ENCODE assay signal across 1 cellular context in the genomic region with DNA sequence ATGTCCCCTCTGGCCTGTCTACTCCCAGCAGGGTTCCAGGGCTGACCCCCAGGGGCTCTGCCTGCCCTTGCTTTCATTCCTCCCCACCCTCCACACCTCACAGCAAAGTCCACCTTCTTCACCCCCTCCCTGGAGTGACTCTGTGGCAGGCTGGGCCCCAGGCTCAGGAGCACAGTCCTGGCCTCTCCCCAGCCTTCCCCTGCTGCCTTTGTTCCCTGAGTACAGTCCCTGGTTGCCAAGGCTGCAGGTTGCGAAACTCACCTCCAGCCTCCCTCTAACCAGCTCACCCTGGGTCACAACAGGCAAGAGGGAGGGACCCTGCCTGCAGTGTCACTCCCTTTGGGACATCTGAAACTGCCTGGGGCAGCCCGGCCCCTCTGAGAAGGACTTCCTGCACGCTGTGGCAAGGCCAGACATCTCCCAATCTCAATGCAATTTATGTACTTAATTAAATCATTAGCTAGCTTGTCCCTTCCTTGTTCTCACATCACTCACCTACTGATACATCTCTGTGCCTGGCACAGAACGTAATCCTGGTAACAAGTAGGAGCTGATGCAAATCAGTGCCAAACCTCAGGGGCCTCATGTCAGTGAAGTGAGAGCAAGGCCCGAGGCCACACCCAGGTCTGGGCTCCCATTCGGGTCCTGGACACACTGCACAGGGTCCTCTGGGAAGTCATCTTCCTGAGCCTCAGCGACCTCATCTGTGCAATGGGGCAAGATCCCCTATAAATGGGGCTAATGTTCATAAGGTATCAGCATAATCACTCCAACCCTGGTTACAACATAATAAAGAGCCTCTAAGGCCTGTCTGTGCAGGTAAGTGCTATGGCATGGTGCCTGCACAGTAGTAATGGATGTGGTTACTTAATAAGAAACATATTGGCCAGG.
A peak's percentile ranks its signal among the peaks of the same experiment; 100 is the strongest.
TF ChIP-seq lines count a peak whose summit lies in the region.

No MANE protein-coding gene starts in this region.

TF ChIP-seq in K562, 482 proteins besides CTCF, POLR2A, EP300 and RAD21 (continued from another document):
- TF ChIP-seq TFE3 (CRISPR knock-in tag; IDR thresholded peaks at IDR 0.05) (no peak), CEBPB (tag; IDR thresholded peaks at IDR 0.05) (peak; percentile 97), CEBPG (CRISPR knock-in tag; IDR thresholded peaks at IDR 0.05) (peak; percentile 65), CEBPG (tag; conservative IDR thresholded peaks at IDR 0.05 in 1 of 2, IDR thresholded peaks at IDR 0.05 in 1 of 2) (peak in 1 of 2 experiments; percentile 28; a peak in 1 of 4 replicates), RFX1 (IDR thresholded peaks at IDR 0.05) (peak; percentile 40; the same call in 1 of the 2 replicates), ZSCAN29 (IDR thresholded peaks at IDR 0.05) (no peak)
- TF ChIP-seq, protein P1, sequence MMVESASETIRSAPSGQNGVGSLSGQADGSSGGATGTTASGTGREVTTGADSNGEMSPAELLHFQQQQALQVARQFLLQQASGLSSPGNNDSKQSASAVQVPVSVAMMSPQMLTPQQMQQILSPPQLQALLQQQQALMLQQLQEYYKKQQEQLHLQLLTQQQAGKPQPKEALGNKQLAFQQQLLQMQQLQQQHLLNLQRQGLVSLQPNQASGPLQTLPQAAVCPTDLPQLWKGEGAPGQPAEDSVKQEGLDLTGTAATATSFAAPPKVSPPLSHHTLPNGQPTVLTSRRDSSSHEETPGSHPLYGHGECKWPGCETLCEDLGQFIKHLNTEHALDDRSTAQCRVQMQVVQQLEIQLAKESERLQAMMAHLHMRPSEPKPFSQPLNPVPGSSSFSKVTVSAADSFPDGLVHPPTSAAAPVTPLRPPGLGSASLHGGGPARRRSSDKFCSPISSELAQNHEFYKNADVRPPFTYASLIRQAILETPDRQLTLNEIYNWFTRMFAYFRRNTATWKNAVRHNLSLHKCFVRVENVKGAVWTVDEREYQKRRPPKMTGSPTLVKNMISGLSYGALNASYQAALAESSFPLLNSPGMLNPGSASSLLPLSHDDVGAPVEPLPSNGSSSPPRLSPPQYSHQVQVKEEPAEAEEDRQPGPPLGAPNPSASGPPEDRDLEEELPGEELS (CRISPR knock-in tag; IDR thresholded peaks at IDR 0.05; ENCODE audit: borderline replicate concordance): no peak
